8 cellular contexts compared by ENCODE assay signal in genomic region chr1:221794079-221794670, GRCh38. TPM values are rescaled to one million over a fixed set of nuclear protein-coding genes. Genes with fewer than 3 reads are reported as not detected.
DNase-seq lines count a peak whose midpoint lies in the region; ATAC-seq, FAIRE-seq and TF ChIP-seq lines count a peak whose summit lies in the region.

No MANE protein-coding gene starts in this region.

- no peak overlapping the region for H3K9ac ChIP-seq in kidney (ENCODE audit: low read length in 2 of 2)

- no peaks in the 10 kb centered on the region for H3K4me1 ChIP-seq in kidney (ENCODE audit: control insufficient read depth in 1 of 2, insufficient read depth in 1 of 2, low read depth in 1 of 2, low read length in 2 of 2)

- peak; percentile 49 for DNase-seq in GM12864 (ENCODE audit: low read depth)
- DNase-seq in fibroblast of gingiva (ENCODE audit: low read depth) = peak; percentile 11
- no peak for DNase-seq in kidney
- DNase-seq in medulla oblongata (ENCODE audit: extremely low spot score) = no peak
- DNase-seq in NCI-H774 (lab: John Stamatoyannopoulos, UW) = no peak
- no peak for DNase-seq in NK-92 (lab: John Stamatoyannopoulos, UW; ENCODE audit: unreplicated experiment)

- H3K4me3 ChIP-seq in GM12864 (ENCODE audit: low read depth, low read length) (no peak overlapping the region), kidney (ENCODE audit: low read length in 2 of 2) (no peak overlapping the region)

- intact Hi-C loops in kidney (cut with DNase I) = no loop called here

- FAIRE-seq in kidney (lab: Jason Lieb, UNC) = no peak

- H3K9me3 ChIP-seq in kidney (ENCODE audit: control insufficient read depth in 1 of 2, low read length in 2 of 2) = no peaks in the 10 kb centered on the region

- H3K27ac ChIP-seq in kidney (ENCODE audit: low read depth in 2 of 2, low read length in 2 of 2) = no peak overlapping the region

- TF ChIP-seq CTCF in GM12864 (IDR thresholded peaks at IDR 0.05; ENCODE audit: low read depth, low read length, missing control alignments) = no peak
- no peak for TF ChIP-seq CTCF in kidney (IDR thresholded peaks at IDR 0.05; ENCODE audit: borderline replicate concordance, extremely low read depth, insufficient read depth)

- ATAC-seq in GM21367 (IDR thresholded peaks at IDR 0.05; ENCODE audit: unreplicated experiment) (peak; percentile 42), HG03520 (IDR thresholded peaks at IDR 0.05; ENCODE audit: unreplicated experiment) (peak; percentile 52)

- no peaks in the 10 kb centered on the region for H3K36me3 ChIP-seq in kidney (ENCODE audit: control insufficient read depth in 1 of 2, insufficient read depth in 2 of 2, low read length in 2 of 2)

RNA-seq across cellular contexts. Expression of gene DUSP10, which starts 52.3 kb away (rescaled TPM):
- total RNA-seq in kidney = 5.3 TPM
- polyA plus RNA-seq in kidney (ENCODE audit: insufficient read depth, low read depth, low replicate concordance) = 1.0 TPM

Comparison
In these comparisons a context has a peak if more than half of its experiments do, and no peak if none do; other contexts are left out.
1. DNase-seq: peak in GM12864 (single experiment) and fibroblast of gingiva (single experiment); none in kidney (single experiment), medulla oblongata (single experiment), NCI-H774 (single experiment) and NK-92 (single experiment).